1 cellular context compared by ENCODE assay signal in the genomic region with DNA sequence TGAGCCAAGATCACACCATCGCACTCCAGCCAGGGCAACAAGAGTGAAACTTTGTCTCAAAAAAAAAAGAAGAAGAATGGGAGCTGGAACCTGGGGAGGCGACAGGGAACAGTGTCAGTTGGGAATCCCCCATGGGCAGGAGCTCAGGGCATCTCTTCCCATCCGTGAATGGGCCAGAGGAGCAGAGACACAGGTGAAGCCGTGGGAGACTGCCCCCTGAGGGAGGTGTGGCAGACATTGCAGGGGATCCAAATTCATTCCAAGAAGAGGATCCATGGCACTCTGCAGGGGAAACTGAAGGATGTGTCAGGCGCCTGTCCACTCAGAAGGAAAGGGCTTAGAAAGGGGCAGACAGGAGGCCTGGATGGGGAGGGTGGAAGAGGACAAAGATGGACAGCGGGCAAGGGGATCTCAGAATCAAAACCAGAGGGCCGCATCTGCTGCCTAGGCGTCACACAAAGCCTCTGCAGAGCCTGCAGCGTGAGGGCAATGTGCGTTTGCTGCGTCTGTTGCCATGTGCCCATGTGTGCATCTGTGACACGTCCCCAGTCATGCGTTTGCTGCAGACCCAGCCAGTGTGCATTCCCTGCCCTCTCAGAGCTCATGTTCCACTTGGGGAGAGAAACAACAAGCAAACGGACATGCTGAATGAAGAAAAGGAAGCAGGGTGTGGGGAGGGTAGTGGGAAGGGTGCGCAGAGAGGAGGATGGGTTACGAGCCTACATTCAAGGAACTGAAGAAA.
TF ChIP-seq lines count a peak whose summit lies in the region.

No MANE protein-coding gene starts in this region.

TF ChIP-seq in neural cell, 6 proteins besides CTCF, POLR2A, EP300 and RAD21 (continued from another document):
- TF ChIP-seq, protein P1, sequence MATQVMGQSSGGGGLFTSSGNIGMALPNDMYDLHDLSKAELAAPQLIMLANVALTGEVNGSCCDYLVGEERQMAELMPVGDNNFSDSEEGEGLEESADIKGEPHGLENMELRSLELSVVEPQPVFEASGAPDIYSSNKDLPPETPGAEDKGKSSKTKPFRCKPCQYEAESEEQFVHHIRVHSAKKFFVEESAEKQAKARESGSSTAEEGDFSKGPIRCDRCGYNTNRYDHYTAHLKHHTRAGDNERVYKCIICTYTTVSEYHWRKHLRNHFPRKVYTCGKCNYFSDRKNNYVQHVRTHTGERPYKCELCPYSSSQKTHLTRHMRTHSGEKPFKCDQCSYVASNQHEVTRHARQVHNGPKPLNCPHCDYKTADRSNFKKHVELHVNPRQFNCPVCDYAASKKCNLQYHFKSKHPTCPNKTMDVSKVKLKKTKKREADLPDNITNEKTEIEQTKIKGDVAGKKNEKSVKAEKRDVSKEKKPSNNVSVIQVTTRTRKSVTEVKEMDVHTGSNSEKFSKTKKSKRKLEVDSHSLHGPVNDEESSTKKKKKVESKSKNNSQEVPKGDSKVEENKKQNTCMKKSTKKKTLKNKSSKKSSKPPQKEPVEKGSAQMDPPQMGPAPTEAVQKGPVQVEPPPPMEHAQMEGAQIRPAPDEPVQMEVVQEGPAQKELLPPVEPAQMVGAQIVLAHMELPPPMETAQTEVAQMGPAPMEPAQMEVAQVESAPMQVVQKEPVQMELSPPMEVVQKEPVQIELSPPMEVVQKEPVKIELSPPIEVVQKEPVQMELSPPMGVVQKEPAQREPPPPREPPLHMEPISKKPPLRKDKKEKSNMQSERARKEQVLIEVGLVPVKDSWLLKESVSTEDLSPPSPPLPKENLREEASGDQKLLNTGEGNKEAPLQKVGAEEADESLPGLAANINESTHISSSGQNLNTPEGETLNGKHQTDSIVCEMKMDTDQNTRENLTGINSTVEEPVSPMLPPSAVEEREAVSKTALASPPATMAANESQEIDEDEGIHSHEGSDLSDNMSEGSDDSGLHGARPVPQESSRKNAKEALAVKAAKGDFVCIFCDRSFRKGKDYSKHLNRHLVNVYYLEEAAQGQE (IDR thresholded peaks at IDR 0.05; ENCODE audit: borderline replicate concordance), result no peak
- TF ChIP-seq SMC3 (conservative IDR thresholded peaks at IDR 0.05; ENCODE audit: poor library complexity) (no peak), EZH2 (IDR thresholded peaks at IDR 0.05; ENCODE audit: borderline replicate concordance, insufficient read depth, low read length, poor library complexity, severe bottlenecking) (no peak), MXI1 (conservative IDR thresholded peaks at IDR 0.05; ENCODE audit: poor library complexity, severe bottlenecking) (no peak)
